In the genomic region with DNA sequence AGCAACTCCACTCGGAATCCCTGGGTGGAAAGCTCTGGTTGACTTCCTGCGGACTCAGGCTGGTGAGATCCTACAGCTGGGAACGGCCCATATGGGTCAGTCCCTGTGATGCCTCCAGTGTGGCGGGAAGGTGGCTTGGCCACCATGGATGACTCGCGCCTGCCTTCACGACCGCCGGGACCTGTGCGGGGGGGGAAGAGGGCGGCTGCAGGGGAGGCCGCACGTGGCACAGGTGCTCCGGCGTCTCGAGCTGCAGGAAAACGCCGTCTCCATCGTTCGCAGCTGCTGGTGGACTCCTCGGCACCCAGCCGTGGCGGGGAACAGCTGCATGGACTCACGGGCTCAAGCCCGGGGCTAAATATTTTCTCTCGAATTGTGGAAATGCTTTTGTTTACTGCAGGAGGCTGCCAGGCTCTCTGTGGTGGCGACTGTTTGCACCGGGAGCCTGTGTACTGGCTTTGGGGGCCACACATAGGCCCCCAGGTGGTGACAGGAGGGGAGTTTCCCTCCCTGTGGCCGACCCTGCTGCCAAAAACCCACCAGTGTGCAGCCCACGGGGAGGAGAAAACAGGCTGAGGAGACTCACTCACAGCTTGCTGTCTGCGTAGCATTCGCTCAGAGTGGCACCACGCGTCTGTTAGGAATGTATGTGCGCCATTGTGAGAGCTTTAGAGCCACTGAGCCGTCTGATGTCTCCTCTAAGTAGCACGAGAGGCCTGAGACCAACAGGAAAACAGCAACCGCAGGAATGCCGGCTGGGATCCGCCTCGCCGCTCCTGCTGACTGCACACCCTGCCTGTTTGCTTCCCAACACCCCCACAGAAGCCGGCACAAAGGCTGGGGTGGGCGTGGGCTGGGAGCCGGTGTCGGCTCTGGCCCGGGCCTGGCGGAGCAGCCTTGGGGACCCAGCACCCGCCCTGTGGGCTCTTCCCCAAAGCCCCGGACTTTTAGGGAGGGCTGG, we compare ENCODE assay signal across 1 cellular context.
A peak's percentile ranks its signal among the peaks of the same experiment; 100 is the strongest.
TF ChIP-seq lines count a peak whose summit lies in the region.

No MANE protein-coding gene starts in this region.

TF ChIP-seq in HepG2, 621 proteins besides CTCF, POLR2A, EP300 and RAD21:
- TF ChIP-seq REST (IDR thresholded peaks at IDR 0.05; ENCODE audit: borderline replicate concordance in 1 of 2, low read depth in 1 of 2, low read length in 2 of 2) (no peak), FOSL2 (CRISPR knock-in tag; IDR thresholded peaks at IDR 0.05) (no peak), SALL1 (CRISPR knock-in tag; IDR thresholded peaks at IDR 0.05) (no peak), CBX1 (IDR thresholded peaks at IDR 0.05; ENCODE audit: low read depth) (no peak), NKX3-1 (CRISPR knock-in tag; IDR thresholded peaks at IDR 0.05) (no peak), BHLHE40 (IDR thresholded peaks at IDR 0.05; ENCODE audit: low read length) (peak; percentile 18; the same call in 1 of the 2 replicates), RFX3 (CRISPR knock-in tag; IDR thresholded peaks at IDR 0.05) (no peak), ZNF816 (CRISPR knock-in tag; IDR thresholded peaks at IDR 0.05; ENCODE audit: borderline replicate concordance) (no peak), GPBP1L1 (CRISPR knock-in tag; IDR thresholded peaks at IDR 0.05) (no peak)
